ENCODE assay signal across 9 cellular contexts in genomic region chrX:46838482-46838857, GRCh38. TPM values are rescaled to one million over a fixed set of nuclear protein-coding genes. Genes with fewer than 3 reads are reported as not detected.
DNase-seq lines count a peak whose midpoint lies in the region; ATAC-seq and TF ChIP-seq lines count a peak whose summit lies in the region.
"Had no signal": no experiment of that assay in that cellular context is flagged by ENCODE, and none has a peak within 500 bp of the region (broad histone marks: within the 10 kb centered on the region; RNA-seq: fewer than 3 reads in every experiment).

No MANE protein-coding gene starts in this region.

- POLR2A ChIA-PET in naive thymus-derived CD8-positive, alpha-beta T cell (lab: Charles Lee): no interaction called here

- peak overlapping the region; percentile 84 for H3K9ac ChIP-seq in Karpas-422 (ENCODE audit: low read length)

- peaks cover 36% of the 10 kb centered on the region for H3K4me1 ChIP-seq in Karpas-422 (ENCODE audit: low read length)

- peaks cover 2 to 4% of the 10 kb centered on the region in 2 donors for H3K36me3 Mint-ChIP-seq in CD14-positive monocyte
- H3K36me3 Mint-ChIP-seq in naive thymus-derived CD8-positive, alpha-beta T cell: no peaks in the 10 kb centered on the region

- H3K9me3 ChIP-seq in Karpas-422 (ENCODE audit: low read length): no peaks in the 10 kb centered on the region

- peak overlapping the region; percentile 98 to 99 for H3K4me3 Mint-ChIP-seq in CD14-positive monocyte
- H3K4me3 Mint-ChIP-seq in naive thymus-derived CD8-positive, alpha-beta T cell: peak overlapping the region in 9 of 10 donors; percentile 90 to 99 (median 95)

- H3K4me1 Mint-ChIP-seq in CD14-positive monocyte: peaks cover 27% of the 10 kb centered on the region
- peaks cover 5 to 35% (median 12%) of the 10 kb centered on the region in 4 donors for H3K4me1 Mint-ChIP-seq in naive thymus-derived CD8-positive, alpha-beta T cell

- peak overlapping the region; percentile 86 for H3K4me2 ChIP-seq in Karpas-422 (ENCODE audit: low read depth, low read length, poor library complexity, severe bottlenecking)

- intact Hi-C loops in CD14-positive monocyte (cut with micrococcal nuclease): loop anchor here in 1 of 2 donors (10.0 kb wide), 1 partner anchor 1064 kb away; no protein-coding TSS in a partner anchor

- TF ChIP-seq CTCF in CD14-positive monocyte (IDR thresholded peaks at IDR 0.05) (no peak), cardiac fibroblast (IDR thresholded peaks at IDR 0.05; ENCODE audit: low read depth, low read length) (no peak)

- H3K4me3 ChIP-seq in Karpas-422 (ENCODE audit: low read length) (peak overlapping the region; percentile 83), cardiac fibroblast (replicated peaks in 1 of 2; ENCODE audit: low read depth in 2 of 2, low read length in 2 of 2) (peak overlapping the region; percentile 65 to 73)

- peaks cover 0 to 4% (median 1%) of the 10 kb centered on the region in 3 donors for H3K27me3 Mint-ChIP-seq in CD14-positive monocyte (ENCODE audit: low read depth in 3 of 3)
- H3K27me3 Mint-ChIP-seq in naive thymus-derived CD8-positive, alpha-beta T cell: no peaks in the 10 kb centered on the region

- no peak for ATAC-seq in naive thymus-derived CD8-positive, alpha-beta T cell
- no peak for ATAC-seq in HG02571 (IDR thresholded peaks at IDR 0.05; ENCODE audit: unreplicated experiment)

- H3K27ac Mint-ChIP-seq in CD14-positive monocyte: peak overlapping the region; percentile 97 to 100 (median 98)
- peak overlapping the region in 5 of 10 donors; percentile 30 to 95 (median 81) for H3K27ac Mint-ChIP-seq in naive thymus-derived CD8-positive, alpha-beta T cell

- H3K9me2 ChIP-seq in Karpas-422 (replicated peaks; ENCODE audit: insufficient read depth, low read length): no peaks in the 10 kb centered on the region

- no peaks in the 10 kb centered on the region for H4K20me1 ChIP-seq in Karpas-422 (ENCODE audit: insufficient read depth, low read depth, low read length)

- DNase-seq in CD14-positive monocyte (ENCODE audit: low spot score) (no peak), Karpas-422 (no peak), cardiac fibroblast (ENCODE audit: low read depth in 2 of 2) (no peak), nucleus accumbens (lab: John Stamatoyannopoulos, UW) (no peak), COLO829 (ENCODE audit: low spot score) (no peak)
- DNase-seq in naive thymus-derived CD8-positive, alpha-beta T cell: no peak
- no peak for DNase-seq in stimulated activated CD4-positive, alpha-beta T cell treated with anti-CD3 and anti-CD28 coated beads, Interleukin-12 subunit alpha, Interleukin-12 subunit beta, amount 100 ng/mL, for 4 hours
- DNase-seq: substantia nigra had no signal

- no peaks in the 10 kb centered on the region for H3K36me3 ChIP-seq in Karpas-422 (ENCODE audit: insufficient read depth, low read length)

- H3K79me2 ChIP-seq in Karpas-422 (ENCODE audit: low read length): peaks cover 65% of the 10 kb centered on the region

- no peaks in the 10 kb centered on the region for H3K27me3 ChIP-seq in Karpas-422 (ENCODE audit: low read length)

- no peak overlapping the region for H2AFZ ChIP-seq in Karpas-422 (ENCODE audit: low read length)

- H3K9me3 Mint-ChIP-seq in CD14-positive monocyte: peaks cover 0 to 28% (median 11%) of the 10 kb centered on the region in 7 donors
- H3K9me3 Mint-ChIP-seq in naive thymus-derived CD8-positive, alpha-beta T cell: no peaks in the 10 kb centered on the region

- peak overlapping the region; percentile 79 for H3K27ac ChIP-seq in Karpas-422 (ENCODE audit: low read length)

RNA-seq across cellular contexts. Expression of gene RP2, which starts 1.6 kb away (rescaled TPM):
- 10 to 100 TPM; 55.7 to 60.3 TPM for polyA plus RNA-seq in CD14-positive monocyte
- total RNA-seq in Karpas-422 (2014; rRNA removed; shearing (Covaris generic); ENCODE audit: low replicate concordance): 7.2 and 17.0 TPM in 2 replicates
- 1 to 10 TPM; 6.9 to 7.5 TPM for total RNA-seq in naive thymus-derived CD8-positive, alpha-beta T cell
- 1 to 10 TPM; 3.7 to 4.1 (median 3.7) TPM for polyA plus RNA-seq in naive thymus-derived CD8-positive, alpha-beta T cell
